Comparison of ENCODE assay signal across 18 cellular contexts in genomic region chr1:232754930-232755329, GRCh38. TPM values are rescaled to one million over a fixed set of nuclear protein-coding genes. Genes with fewer than 3 reads are reported as not detected.
DNase-seq lines count a peak whose midpoint lies in the region; ATAC-seq and TF ChIP-seq lines count a peak whose summit lies in the region.
"Had no signal": no experiment of that assay in that cellular context is flagged by ENCODE, and none has a peak within 500 bp of the region (broad histone marks: within the 10 kb centered on the region; RNA-seq: fewer than 3 reads in every experiment).

No MANE protein-coding gene starts in this region.

- DNase-seq in stimulated activated naive CD8-positive, alpha-beta T cell treated with anti-CD3 and anti-CD28 coated beads, Interleukin-15, amount 100 ng/mL, for 72 hours, result no peak
- no peak for DNase-seq in stimulated activated naive CD8-positive, alpha-beta T cell treated with anti-CD3 and anti-CD28 coated beads, Interleukin-15, Interleukin-2, amounts not matched to agents 100 U/mL and 50 U/mL, for 24 hours
- DNase-seq in OCI-M1 (lab: John Stamatoyannopoulos, UW) (peak; percentile 9), foreskin keratinocyte (no peak), ecto neural progenitor cell (ENCODE audit: low spot score) (no peak)
- DNase-seq: Calu3; CD8-positive, alpha-beta T cell; DMS 273 treated with DMSO at 0.1 percent for 48 hours; DMS53; DND-41; EL; H9 had no signal

- H3K27ac ChIP-seq in foreskin keratinocyte, result no peak overlapping the region
- H3K27ac ChIP-seq: BLaER1 treated with 17β-estradiol and CSF1 and Interleukin-3, amounts not matched to agents 10 nM and 100 nM had no signal

- no peak overlapping the region for H3K4me3 Mint-ChIP-seq in stimulated activated naive CD8-positive, alpha-beta T cell treated with anti-CD3 and anti-CD28 coated beads, Interleukin-15, amount 100 ng/mL, for 72 hours
- H3K4me3 Mint-ChIP-seq: B cell; CD8-positive, alpha-beta T cell; H9 had no signal

- H3K27me3 ChIP-seq in foreskin keratinocyte, result no peaks in the 10 kb centered on the region
- H3K27me3 ChIP-seq: BLaER1 treated with 17β-estradiol and CSF1 and Interleukin-3, amounts not matched to agents 10 nM and 100 nM had no signal

- no peak overlapping the region for H3K27ac Mint-ChIP-seq in stimulated activated naive CD8-positive, alpha-beta T cell treated with anti-CD3 and anti-CD28 coated beads, Interleukin-15, amount 100 ng/mL, for 72 hours
- H3K27ac Mint-ChIP-seq: B cell; CD8-positive, alpha-beta T cell; H9 had no signal

- H3K4me1 ChIP-seq in foreskin keratinocyte, result no peaks in the 10 kb centered on the region

- no peak for TF ChIP-seq CTCF in foreskin keratinocyte (conservative IDR thresholded peaks at IDR 0.05)

- ATAC-seq in stimulated activated naive CD8-positive, alpha-beta T cell treated with anti-CD3 and anti-CD28 coated beads, Interleukin-15, amount 100 ng/mL, for 72 hours, result peak; percentile 39
- ATAC-seq in stimulated activated naive CD8-positive, alpha-beta T cell treated with anti-CD3 and anti-CD28 coated beads, Interleukin-15, Interleukin-2, amounts not matched to agents 100 U/mL and 50 U/mL, for 24 hours, result no peak
- ATAC-seq in foreskin keratinocyte (peak; percentile 37), HG02981 (IDR thresholded peaks at IDR 0.05; ENCODE audit: unreplicated experiment) (no peak)
- ATAC-seq: CD8-positive, alpha-beta T cell; GM12878; HepG2 had no signal

- no peaks in the 10 kb centered on the region for H3K9me3 Mint-ChIP-seq in stimulated activated naive CD8-positive, alpha-beta T cell treated with anti-CD3 and anti-CD28 coated beads, Interleukin-15, amount 100 ng/mL, for 72 hours

- peaks cover 11% of the 10 kb centered on the region for H3K4me1 Mint-ChIP-seq in stimulated activated naive CD8-positive, alpha-beta T cell treated with anti-CD3 and anti-CD28 coated beads, Interleukin-15, amount 100 ng/mL, for 72 hours
- H3K4me1 Mint-ChIP-seq: B cell had no signal

- peaks cover 8% of the 10 kb centered on the region for H3K27me3 Mint-ChIP-seq in stimulated activated naive CD8-positive, alpha-beta T cell treated with anti-CD3 and anti-CD28 coated beads, Interleukin-15, amount 100 ng/mL, for 72 hours
- H3K27me3 Mint-ChIP-seq: B cell had no signal

RNA-seq across cellular contexts. Expression of gene MAP10, which starts 50.3 kb away (rescaled TPM):
- total RNA-seq in foreskin keratinocyte, result 0.99 and 1.0 TPM in 2 replicates
- 0.28 and 0.30 TPM in 2 replicates for polyA plus RNA-seq in foreskin keratinocyte
- total RNA-seq: G401, HepG2 had no signal
- polyA plus RNA-seq: HepG2 had no signal

Comparison
In these comparisons a context has a peak if more than half of its experiments do, and no peak if none do; other contexts are left out.
1. ATAC-seq: peak in stimulated activated naive CD8-positive, alpha-beta T cell treated with anti-CD3 and anti-CD28 coated beads, Interleukin-15, amount 100 ng/mL, for 72 hours (single experiment) and foreskin keratinocyte (single experiment); none in stimulated activated naive CD8-positive, alpha-beta T cell treated with anti-CD3 and anti-CD28 coated beads, Interleukin-15, Interleukin-2, amounts not matched to agents 100 U/mL and 50 U/mL, for 24 hours (single experiment) and HG02981 (single experiment).